Comparison of ENCODE assay signal across 24 cellular contexts in genomic region chr12:132651444-132652100, GRCh38. TPM values are rescaled to one million over a fixed set of nuclear protein-coding genes. Genes with fewer than 3 reads are reported as not detected.
DNase-seq lines count a peak whose midpoint lies in the region; ATAC-seq and TF ChIP-seq lines count a peak whose summit lies in the region.
"Had no signal": no experiment of that assay in that cellular context is flagged by ENCODE, and none has a peak within 500 bp of the region (broad histone marks: within the 10 kb centered on the region; RNA-seq: fewer than 3 reads in every experiment).

No MANE protein-coding gene starts in this region.

- no peaks in the 10 kb centered on the region for H3K27me3 ChIP-seq in spleen (replicated peaks in 1 of 7)
- H3K27me3 ChIP-seq: ovary, right lobe of liver, testis had no signal

- peaks cover 4% of the 10 kb centered on the region for H3K4me1 Mint-ChIP-seq in activated CD4-positive, alpha-beta T cell treated with anti-CD3 and anti-CD28 coated beads, Interleukin-2, amount 10 ng/mL, durations not matched to agents 7 days and 5 days
- H3K4me1 Mint-ChIP-seq: naive B cell had no signal

- peak overlapping the region; percentile 46 for H3K27ac Mint-ChIP-seq in activated CD4-positive, alpha-beta T cell treated with anti-CD3 and anti-CD28 coated beads, Interleukin-2, amount 10 ng/mL, durations not matched to agents 7 days and 5 days

- peak overlapping the region in 1 of 8 donors; percentile 29 for H3K27ac ChIP-seq in spleen
- H3K27ac ChIP-seq: ovary, right lobe of liver, SK-N-MC, testis had no signal

- POLR2A ChIA-PET in activated CD4-positive, alpha-beta T cell treated with anti-CD3 and anti-CD28 coated beads, Interleukin-2, amount 10 ng/mL, durations not matched to agents 7 days and 5 days (lab: Charles Lee): no interaction called here

- no peak overlapping the region for H3K4me3 Mint-ChIP-seq in activated CD4-positive, alpha-beta T cell treated with anti-CD3 and anti-CD28 coated beads, Interleukin-2, amount 10 ng/mL, durations not matched to agents 7 days and 5 days
- H3K4me3 Mint-ChIP-seq: naive B cell had no signal

- ATAC-seq in HG02763 (IDR thresholded peaks at IDR 0.05; ENCODE audit: unreplicated experiment) (no peak), GM21367 (IDR thresholded peaks at IDR 0.05; ENCODE audit: unreplicated experiment) (no peak)
- ATAC-seq: esophagus mucosa, left cardiac atrium, Panc1, right lobe of liver had no signal

- no peaks in the 10 kb centered on the region for H3K27me3 Mint-ChIP-seq in activated CD4-positive, alpha-beta T cell treated with anti-CD3 and anti-CD28 coated beads, Interleukin-2, amount 10 ng/mL, durations not matched to agents 7 days and 5 days
- H3K27me3 Mint-ChIP-seq: naive B cell had no signal

- no peak for TF ChIP-seq CTCF in spleen (IDR thresholded peaks at IDR 0.05 in 8 of 11, conservative IDR thresholded peaks at IDR 0.05 in 3 of 11)

- peak; percentile 86 for DNase-seq in NCI-H187 treated with DMSO at 0.1 percent for 48 hours (lab: John Stamatoyannopoulos, UW)
- DNase-seq in NCI-H187 (lab: John Stamatoyannopoulos, UW): no peak
- DNase-seq in activated CD4-positive, alpha-beta T cell treated with anti-CD3 and anti-CD28 coated beads, Interleukin-2, amount 10 ng/mL, durations not matched to agents 7 days and 5 days: no peak
- DNase-seq in activated CD4-positive, alpha-beta T cell treated with anti-CD3 and anti-CD28 coated beads, Interleukin-2, amount 50 U/mL, for 48 hours: no peak
- DNase-seq in RKO (ENCODE audit: low spot score): peak; percentile 77
- peak; percentile 29 for DNase-seq in spleen
- DNase-seq: activated CD4-positive, alpha-beta T cell treated with anti-CD3 and anti-CD28 coated beads for 48 hours; activated naive CD4-positive, alpha-beta T cell treated with Interleukin-2 at 50 U/mL for 16 hours; anterior cingulate cortex; caudate nucleus; left cardiac atrium; mesenchymal stem cell; naive B cell; NCI-H69; ovary; testis had no signal

- intact Hi-C loops in spleen (cut with DNase I; ENCODE audit: low total_unique reads): no loop called here

- no peak overlapping the region for H3K4me3 ChIP-seq in spleen
- H3K4me3 ChIP-seq: ovary, right lobe of liver, SK-N-MC, testis had no signal

- H3K4me1 ChIP-seq in spleen: peaks cover 0 to 5% (median 0%) of the 10 kb centered on the region in 6 donors
- H3K4me1 ChIP-seq: right lobe of liver, testis had no signal

- H3K9me3 ChIP-seq in spleen: no peaks in the 10 kb centered on the region
- H3K9me3 ChIP-seq: ovary, right lobe of liver, testis had no signal

- 80 to 88% (median 84%) methylated on average over 9 of the region's 9 CpGs for WGBS in spleen, 5 donors

- no peak for TF ChIP-seq POLR2A in spleen (IDR thresholded peaks at IDR 0.05)

- H3K36me3 Mint-ChIP-seq in activated CD4-positive, alpha-beta T cell treated with anti-CD3 and anti-CD28 coated beads, Interleukin-2, amount 10 ng/mL, durations not matched to agents 7 days and 5 days (ENCODE audit: low read depth): peaks cover 43% of the 10 kb centered on the region

- CTCF ChIA-PET in activated CD4-positive, alpha-beta T cell treated with anti-CD3 and anti-CD28 coated beads, Interleukin-2, amount 10 ng/mL, durations not matched to agents 7 days and 5 days (lab: Charles Lee): interaction anchor here (1.2 kb wide), 1 partner anchor 13 kb away, joined by 4 read pairs; no protein-coding TSS in a partner anchor

- H3K9me3 Mint-ChIP-seq in activated CD4-positive, alpha-beta T cell treated with anti-CD3 and anti-CD28 coated beads, Interleukin-2, amount 10 ng/mL, durations not matched to agents 7 days and 5 days: no peaks in the 10 kb centered on the region
- H3K9me3 Mint-ChIP-seq: naive B cell had no signal

- H3K36me3 ChIP-seq in spleen: peaks cover 0 to 100% (median 61%) of the 10 kb centered on the region in 6 donors
- H3K36me3 ChIP-seq: ovary had no signal

RNA-seq across cellular contexts. Expression of gene P2RX2, which starts 33.0 kb away (rescaled TPM):
- not detected for total RNA-seq in activated CD4-positive, alpha-beta T cell treated with anti-CD3 and anti-CD28 coated beads, Interleukin-2, amount 10 ng/mL, durations not matched to agents 7 days and 5 days
- 1 to 10 TPM in 5 of 7 donors, under 1 TPM in 2; 0.77 to 3.0 (median 1.7) TPM for total RNA-seq in spleen
- polyA plus RNA-seq in spleen: 1 to 10 TPM; 2.8 to 4.5 (median 2.9) TPM
- total RNA-seq: esophagus mucosa, left cardiac atrium, M059J, right lobe of liver had no signal
- polyA plus RNA-seq: AG04450 had no signal

RNA-seq across cellular contexts. Expression of gene POLE, which starts 35.6 kb away (rescaled TPM):
- 100 to 1,000 TPM; 167 to 176 TPM for total RNA-seq in activated CD4-positive, alpha-beta T cell treated with anti-CD3 and anti-CD28 coated beads, Interleukin-2, amount 10 ng/mL, durations not matched to agents 7 days and 5 days
- 100 to 1,000 TPM in 3 of 7 donors, 10 to 100 TPM in 4; 70.1 to 122 (median 99.6) TPM for total RNA-seq in spleen
- 10 to 100 TPM; 18.1 to 37.6 (median 30.4) TPM for polyA plus RNA-seq in spleen

RNA-seq across cellular contexts. Expression of gene PXMP2, which starts 35.8 kb away (rescaled TPM):
- total RNA-seq in activated CD4-positive, alpha-beta T cell treated with anti-CD3 and anti-CD28 coated beads, Interleukin-2, amount 10 ng/mL, durations not matched to agents 7 days and 5 days: 10 to 100 TPM; 35.9 to 38.9 TPM
- total RNA-seq in spleen: 10 to 100 TPM in 4 of 7 donors, 1 to 10 TPM in 3; 8.4 to 19.6 (median 10.0) TPM
- polyA plus RNA-seq in spleen: 10 to 100 TPM in 1 of 3 donors, 1 to 10 TPM in 2; 3.3 to 11.3 (median 7.7) TPM

RNA-seq across cellular contexts. Expression of gene LRCOL1, which starts 41.2 kb away (rescaled TPM):
- total RNA-seq in activated CD4-positive, alpha-beta T cell treated with anti-CD3 and anti-CD28 coated beads, Interleukin-2, amount 10 ng/mL, durations not matched to agents 7 days and 5 days: not detected
- 1 to 10 TPM in 1 of 7 donors, under 1 TPM in 4, not detected in 2; 0.54 to 4.1 (median 0.83) TPM for total RNA-seq in spleen
- 1 to 10 TPM; 2.0 to 4.0 (median 3.8) TPM for polyA plus RNA-seq in spleen
- total RNA-seq: left cardiac atrium, M059J had no signal

RNA-seq across cellular contexts. Expression of gene PGAM5, which starts 59.1 kb away (rescaled TPM):
- total RNA-seq in activated CD4-positive, alpha-beta T cell treated with anti-CD3 and anti-CD28 coated beads, Interleukin-2, amount 10 ng/mL, durations not matched to agents 7 days and 5 days: 10 to 100 TPM; 46.4 to 48.7 TPM
- total RNA-seq in spleen: 10 to 100 TPM; 19.4 to 28.8 (median 21.7) TPM
- 10 to 100 TPM in 2 of 3 donors, 1 to 10 TPM in 1; 8.2 to 24.0 (median 14.1) TPM for polyA plus RNA-seq in spleen

Comparison
In these comparisons a context has a peak if more than half of its experiments do, and no peak if none do; other contexts are left out.
1. DNase-seq: peak in NCI-H187 treated with DMSO at 0.1 percent for 48 hours (single experiment), RKO (single experiment) and spleen (single experiment); none in NCI-H187 (0 of 2), activated CD4-positive, alpha-beta T cell treated with anti-CD3 and anti-CD28 coated beads, Interleukin-2, amount 10 ng/mL, durations not matched to agents 7 days and 5 days (single experiment) and activated CD4-positive, alpha-beta T cell treated with anti-CD3 and anti-CD28 coated beads, Interleukin-2, amount 50 U/mL, for 48 hours (0 of 2).